In genomic region chr12:21699851-21700250, GRCh38 we compare ENCODE assay signal across 32 cellular contexts. TPM values are rescaled to one million over a fixed set of nuclear protein-coding genes. Genes with fewer than 3 reads are reported as not detected.
DNase-seq lines count a peak whose midpoint lies in the region; ATAC-seq and TF ChIP-seq lines count a peak whose summit lies in the region.
"Had no signal": no experiment of that assay in that cellular context is flagged by ENCODE, and none has a peak within 500 bp of the region (broad histone marks: within the 10 kb centered on the region; RNA-seq: fewer than 3 reads in every experiment).

No MANE protein-coding gene starts in this region.

- no peak overlapping the region for H3K27ac Mint-ChIP-seq in activated naive CD4-positive, alpha-beta T cell treated with anti-CD3 and anti-CD28 coated beads for 36 hours
- H3K27ac Mint-ChIP-seq: B cell; CD14-positive monocyte; CD4-positive, alpha-beta memory T cell; CD4-positive, alpha-beta T cell; CD4-positive, CD25-positive, alpha-beta regulatory T cell; CD8-positive, alpha-beta T cell had no signal

- intact Hi-C loops in activated naive CD4-positive, alpha-beta T cell treated with anti-CD3 and anti-CD28 coated beads for 36 hours (cut with micrococcal nuclease) = loop anchor here (2.0 to 10.0 kb wide), 4 partner anchors 77 to 472 kb away; partner anchors contain the start of gene ABCC9

- TF ChIP-seq CTCF in AG10803 (conservative IDR thresholded peaks at IDR 0.05; ENCODE audit: low read length) = no peak

- no peaks in the 10 kb centered on the region for H3K27me3 Mint-ChIP-seq in activated naive CD4-positive, alpha-beta T cell treated with anti-CD3 and anti-CD28 coated beads for 36 hours (ENCODE audit: low read depth)
- H3K27me3 Mint-ChIP-seq: B cell; CD4-positive, alpha-beta memory T cell; CD8-positive, alpha-beta memory T cell had no signal

- CTCF ChIA-PET in activated naive CD4-positive, alpha-beta T cell treated with anti-CD3 and anti-CD28 coated beads for 36 hours (lab: Charles Lee) = interaction anchor here (0.5 to 5.2 kb wide), 9 partner anchors 9 to 744 kb away, joined by 3 to 43 read pairs (median 3); no protein-coding TSS in a partner anchor

- DNase-seq in AG10803 (ENCODE audit: low read depth) = peak; percentile 10
- DNase-seq in SW480 (ENCODE audit: low spot score) = peak; percentile 95
- peak; percentile 20 for DNase-seq in astrocyte of the hippocampus (ENCODE audit: low read depth, low spot score)
- DNase-seq in fibroblast of peridontal ligament (ENCODE audit: extremely low read depth) = peak; percentile 38
- no peak for DNase-seq in activated naive CD4-positive, alpha-beta T cell treated with anti-CD3 and anti-CD28 coated beads for 36 hours
- DNase-seq in DMS 273 treated with DMSO at 0.1 percent for 48 hours (lab: John Stamatoyannopoulos, UW) = no peak
- DNase-seq: 8988T; ACHN; AML-193; BE2C; C1 segment of cervical spinal cord; Caco-2; Calu3; CD4-positive, alpha-beta memory T cell; CD4-positive, alpha-beta T cell; CD4-positive, CD25-positive, alpha-beta regulatory T cell; CD8-positive, alpha-beta memory T cell; CD8-positive, alpha-beta T cell; COR-L47; DMS153; DMS53; DMS79; DMS79 treated with DMSO at 0.1 percent for 48 hours; DND-41; EL had no signal

- no peak overlapping the region for H3K4me3 Mint-ChIP-seq in activated naive CD4-positive, alpha-beta T cell treated with anti-CD3 and anti-CD28 coated beads for 36 hours
- H3K4me3 Mint-ChIP-seq: B cell; CD14-positive monocyte; CD4-positive, alpha-beta memory T cell; CD4-positive, alpha-beta T cell; CD4-positive, CD25-positive, alpha-beta regulatory T cell; CD8-positive, alpha-beta memory T cell; CD8-positive, alpha-beta T cell had no signal

- ATAC-seq in HG02571 (IDR thresholded peaks at IDR 0.05; ENCODE audit: unreplicated experiment) (no peak), HG02588 (IDR thresholded peaks at IDR 0.05; ENCODE audit: unreplicated experiment) (no peak)
- ATAC-seq: A549; CD8-positive, alpha-beta T cell had no signal

- peaks cover 11% of the 10 kb centered on the region for H3K4me1 Mint-ChIP-seq in activated naive CD4-positive, alpha-beta T cell treated with anti-CD3 and anti-CD28 coated beads for 36 hours (ENCODE audit: low read depth)
- H3K4me1 Mint-ChIP-seq: B cell had no signal

- no peaks in the 10 kb centered on the region for H3K36me3 Mint-ChIP-seq in activated naive CD4-positive, alpha-beta T cell treated with anti-CD3 and anti-CD28 coated beads for 36 hours (ENCODE audit: low read depth)
- H3K36me3 Mint-ChIP-seq: CD14-positive monocyte; CD4-positive, alpha-beta memory T cell; CD4-positive, CD25-positive, alpha-beta regulatory T cell; CD8-positive, alpha-beta memory T cell; CD8-positive, alpha-beta T cell had no signal

- no peaks in the 10 kb centered on the region for H3K9me3 Mint-ChIP-seq in activated naive CD4-positive, alpha-beta T cell treated with anti-CD3 and anti-CD28 coated beads for 36 hours
- H3K9me3 Mint-ChIP-seq: CD4-positive, alpha-beta T cell; CD4-positive, CD25-positive, alpha-beta regulatory T cell; CD8-positive, alpha-beta memory T cell; CD8-positive, alpha-beta T cell had no signal

- no peak overlapping the region for H3K4me3 ChIP-seq in AG10803 (ENCODE audit: low read length)
- H3K4me3 ChIP-seq: A549; BLaER1; BLaER1 treated with 17β-estradiol and CSF1 and Interleukin-3, amounts not matched to agents 10 nM and 100 nM had no signal

RNA-seq across cellular contexts. Expression of gene LDHB, which starts 42.2 kb away (rescaled TPM):
- total RNA-seq in activated naive CD4-positive, alpha-beta T cell treated with anti-CD3 and anti-CD28 coated beads for 36 hours = 1,000 to 10,000 TPM; 2,296 to 2,461 TPM

Comparison
In these comparisons a context has a peak if more than half of its experiments do, and no peak if none do; other contexts are left out.
1. DNase-seq: peak in AG10803 (single experiment), SW480 (single experiment), astrocyte of the hippocampus (single experiment) and fibroblast of peridontal ligament (single experiment); none in activated naive CD4-positive, alpha-beta T cell treated with anti-CD3 and anti-CD28 coated beads for 36 hours (single experiment) and DMS 273 treated with DMSO at 0.1 percent for 48 hours (single experiment).